In the genomic region with DNA sequence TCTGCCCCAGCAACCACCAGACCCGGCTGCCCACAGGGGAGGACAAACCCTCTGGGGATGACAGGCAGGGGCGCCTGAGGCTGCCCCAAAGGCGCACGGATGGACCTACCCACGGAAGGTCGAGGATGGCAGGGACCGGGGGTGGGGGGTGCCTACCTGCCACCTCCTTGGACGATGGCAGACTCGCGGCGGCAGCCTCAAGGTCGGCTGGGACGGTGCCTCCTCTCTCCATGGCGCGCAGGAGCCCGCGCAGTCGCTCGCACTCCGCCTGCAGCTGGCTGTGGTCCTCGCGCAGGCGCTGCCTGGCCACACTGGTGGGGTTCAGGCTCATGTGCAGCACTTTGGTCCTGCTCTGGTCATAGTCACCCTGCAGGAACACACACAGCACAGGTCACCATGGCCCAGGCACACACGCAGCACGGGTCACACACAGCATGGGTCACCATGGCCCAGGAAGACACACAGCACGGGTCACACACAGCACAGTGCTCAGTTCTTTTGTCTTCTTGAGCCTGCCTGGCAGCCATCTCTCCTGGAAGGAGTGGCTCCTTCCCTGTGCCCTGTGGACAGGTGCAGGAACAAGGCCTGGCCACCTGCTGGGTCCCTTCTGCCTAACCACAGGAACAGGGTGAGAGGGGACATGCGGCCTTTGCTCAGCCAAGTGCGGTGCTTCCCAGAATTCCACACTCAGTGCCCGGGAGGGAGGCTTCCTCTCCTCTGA, we compare ENCODE assay signal across 13 cellular contexts.
A peak's percentile ranks its signal among the peaks of the same experiment; 100 is the strongest.
DNase-seq lines count a peak whose midpoint lies in the region; ATAC-seq and TF ChIP-seq lines count a peak whose summit lies in the region.
"Had no signal": no experiment of that assay in that cellular context is flagged by ENCODE, and none has a peak within 500 bp of the region (broad histone marks: within the 10 kb centered on the region; RNA-seq: fewer than 3 reads in every experiment).

No MANE protein-coding gene starts in this region.

- H3K27me3 Mint-ChIP-seq in T-helper 1 cell treated with Interleukin-12 subunit alpha and Interleukin-12 subunit beta and Interleukin-4 antibody, amounts not matched to agents 30 μg/mL and 1 μg/mL, for 36 hours (ENCODE audit: low read depth), result no peaks in the 10 kb centered on the region
- peaks cover 2% of the 10 kb centered on the region for H3K27me3 Mint-ChIP-seq in activated T-helper 1 cell treated with anti-CD3 and anti-CD28 coated beads, Interleukin-12 subunit alpha, Interleukin-12 subunit beta, Interleukin-2, Interleukin-4 antibody, amounts not matched to agents 30 ng/mL and 10 ng/mL and 1 ng/mL, durations not matched to agents 14 hours and 24 hours and 36 hours (ENCODE audit: insufficient read depth)

- peaks cover 69% of the 10 kb centered on the region for H4K20me1 ChIP-seq in DND-41 (ENCODE audit: insufficient read depth, low read length)

- no peak overlapping the region for H3K27ac Mint-ChIP-seq in T-helper 1 cell treated with Interleukin-12 subunit alpha and Interleukin-12 subunit beta and Interleukin-4 antibody, amounts not matched to agents 30 μg/mL and 1 μg/mL, for 36 hours
- H3K27ac Mint-ChIP-seq in activated T-helper 1 cell treated with anti-CD3 and anti-CD28 coated beads, Interleukin-12 subunit alpha, Interleukin-12 subunit beta, Interleukin-2, Interleukin-4 antibody, amounts not matched to agents 30 ng/mL and 10 ng/mL and 1 ng/mL, durations not matched to agents 14 hours and 24 hours and 36 hours, result no peak overlapping the region
- H3K27ac Mint-ChIP-seq: nephron had no signal

- H3K9ac ChIP-seq in DND-41 (ENCODE audit: low read depth, low read length), result no peak overlapping the region

- H3K9me3 Mint-ChIP-seq in T-helper 1 cell treated with Interleukin-12 subunit alpha and Interleukin-12 subunit beta and Interleukin-4 antibody, amounts not matched to agents 30 μg/mL and 1 μg/mL, for 36 hours, result peaks cover 5% of the 10 kb centered on the region
- H3K9me3 Mint-ChIP-seq in activated T-helper 1 cell treated with anti-CD3 and anti-CD28 coated beads, Interleukin-12 subunit alpha, Interleukin-12 subunit beta, Interleukin-2, Interleukin-4 antibody, amounts not matched to agents 30 ng/mL and 10 ng/mL and 1 ng/mL, durations not matched to agents 14 hours and 24 hours and 36 hours, result no peaks in the 10 kb centered on the region

- H3K4me3 Mint-ChIP-seq in T-helper 1 cell treated with Interleukin-12 subunit alpha and Interleukin-12 subunit beta and Interleukin-4 antibody, amounts not matched to agents 30 μg/mL and 1 μg/mL, for 36 hours, result peak overlapping the region; percentile 65
- H3K4me3 Mint-ChIP-seq in activated T-helper 1 cell treated with anti-CD3 and anti-CD28 coated beads, Interleukin-12 subunit alpha, Interleukin-12 subunit beta, Interleukin-2, Interleukin-4 antibody, amounts not matched to agents 30 ng/mL and 10 ng/mL and 1 ng/mL, durations not matched to agents 14 hours and 24 hours and 36 hours, result peak overlapping the region; percentile 45
- H3K4me3 Mint-ChIP-seq: nephron had no signal

- peak overlapping the region in 1 of 2 experiments; percentile 20; a peak in 1 of 4 replicates for H3K4me3 ChIP-seq in DND-41 (ENCODE audit: low read depth in 1 of 2, low read length in 2 of 2)
- H3K4me3 ChIP-seq in lower lobe of right lung, result no peak overlapping the region
- no peak overlapping the region for H3K4me3 ChIP-seq in tibial nerve
- H3K4me3 ChIP-seq: left lung had no signal

- H3K27me3 ChIP-seq in DND-41 (ENCODE audit: insufficient read depth, low read length, poor library complexity) (no peaks in the 10 kb centered on the region), lower lobe of right lung (ENCODE audit: low read depth) (no peaks in the 10 kb centered on the region), tibial nerve (no peaks in the 10 kb centered on the region)
- H3K27me3 ChIP-seq: left lung had no signal

- 88 to 93% methylated on average over 26 to 28 of the region's 29 CpGs for WGBS in tibial nerve, 2 donors

- H3K4me1 ChIP-seq in DND-41 (ENCODE audit: insufficient read depth, low read length) (peaks cover 56% of the 10 kb centered on the region), lower lobe of right lung (peaks cover 9% of the 10 kb centered on the region), tibial nerve (peaks cover 0 to 19% (median 11%) of the 10 kb centered on the region in 4 donors)

- TF ChIP-seq EP300 in tibial nerve (IDR thresholded peaks at IDR 0.05), result no peak

- no peak for TF ChIP-seq POLR2A in tibial nerve (IDR thresholded peaks at IDR 0.05)

- TF ChIP-seq CTCF in DND-41 (IDR thresholded peaks at IDR 0.05; ENCODE audit: borderline replicate concordance, extremely low read depth, low read length, poor library complexity, severe bottlenecking) (no peak), lower lobe of right lung (IDR thresholded peaks at IDR 0.05) (no peak), tibial nerve (IDR thresholded peaks at IDR 0.05) (no peak)

- intact Hi-C loops in activated T-helper 1 cell treated with anti-CD3 and anti-CD28 coated beads, Interleukin-12 subunit alpha, Interleukin-12 subunit beta, Interleukin-2, Interleukin-4 antibody, amounts not matched to agents 30 ng/mL and 10 ng/mL and 1 ng/mL, durations not matched to agents 14 hours and 24 hours and 36 hours (cut with micrococcal nuclease), result no loop called here
- intact Hi-C loops in lower lobe of right lung (cut with DNase I), result no loop called here

- H3K27ac ChIP-seq in DND-41 (ENCODE audit: low read length), result peak overlapping the region; percentile 20
- no peak overlapping the region for H3K27ac ChIP-seq in lower lobe of right lung
- H3K27ac ChIP-seq in tibial nerve, result no peak overlapping the region
- H3K27ac ChIP-seq: left lung, RWPE1 had no signal

- peaks cover 67% of the 10 kb centered on the region for H3K79me2 ChIP-seq in DND-41 (ENCODE audit: insufficient read depth, low read length)

- ATAC-seq in DND-41 (ENCODE audit: insufficient read depth, low read depth) (no peak), lower lobe of right lung (no peak)
- ATAC-seq: left lung had no signal

- H3K4me2 ChIP-seq in DND-41 (ENCODE audit: insufficient read depth, low read length), result peak overlapping the region; percentile 29; the same call in 1 of the 2 replicates

- H3K36me3 ChIP-seq in DND-41 (ENCODE audit: insufficient read depth, low read length) (peaks cover 58% of the 10 kb centered on the region), lower lobe of right lung (peaks cover 9% of the 10 kb centered on the region), tibial nerve (peaks cover 0 to 18% (median 0%) of the 10 kb centered on the region in 3 donors)

- peaks cover 43% of the 10 kb centered on the region for H3K36me3 Mint-ChIP-seq in T-helper 1 cell treated with Interleukin-12 subunit alpha and Interleukin-12 subunit beta and Interleukin-4 antibody, amounts not matched to agents 30 μg/mL and 1 μg/mL, for 36 hours (ENCODE audit: low read depth)
- peaks cover 42% of the 10 kb centered on the region for H3K36me3 Mint-ChIP-seq in activated T-helper 1 cell treated with anti-CD3 and anti-CD28 coated beads, Interleukin-12 subunit alpha, Interleukin-12 subunit beta, Interleukin-2, Interleukin-4 antibody, amounts not matched to agents 30 ng/mL and 10 ng/mL and 1 ng/mL, durations not matched to agents 14 hours and 24 hours and 36 hours (ENCODE audit: low read depth)

- peaks cover 26% of the 10 kb centered on the region for H3K4me1 Mint-ChIP-seq in T-helper 1 cell treated with Interleukin-12 subunit alpha and Interleukin-12 subunit beta and Interleukin-4 antibody, amounts not matched to agents 30 μg/mL and 1 μg/mL, for 36 hours (ENCODE audit: low read depth)
- peaks cover 43% of the 10 kb centered on the region for H3K4me1 Mint-ChIP-seq in activated T-helper 1 cell treated with anti-CD3 and anti-CD28 coated beads, Interleukin-12 subunit alpha, Interleukin-12 subunit beta, Interleukin-2, Interleukin-4 antibody, amounts not matched to agents 30 ng/mL and 10 ng/mL and 1 ng/mL, durations not matched to agents 14 hours and 24 hours and 36 hours (ENCODE audit: low read depth)

- DNase-seq in T-helper 1 cell (no peak), DND-41 (no peak), lower lobe of right lung (peak; percentile 34), Ammon's horn (ENCODE audit: low spot score) (no peak), tibial nerve (ENCODE audit: low spot score in 2 of 2) (no peak)
- DNase-seq in activated T-helper 1 cell treated with anti-CD3 and anti-CD28 coated beads, Interleukin-12 subunit alpha, Interleukin-12 subunit beta, Interleukin-2, Interleukin-4 antibody, amounts not matched to agents 30 ng/mL and 10 ng/mL and 1 ng/mL, durations not matched to agents 14 hours and 24 hours and 36 hours (ENCODE audit: low spot score), result no peak
- no peak for DNase-seq in stimulated activated CD4-positive, alpha-beta T cell treated with anti-CD3 and anti-CD28 coated beads, Interleukin-4, amount 100 ng/mL, for 24 hours
- DNase-seq: Kasumi-1, NCI-H187 treated with DMSO at 0.1 percent for 48 hours had no signal

- no peak overlapping the region for H2AFZ ChIP-seq in DND-41 (ENCODE audit: low read depth, low read length)

- H3K9me3 ChIP-seq in DND-41 (ENCODE audit: insufficient read depth, low read length, severe bottlenecking) (peaks cover 2% of the 10 kb centered on the region), lower lobe of right lung (no peaks in the 10 kb centered on the region), tibial nerve (no peaks in the 10 kb centered on the region)
- H3K9me3 ChIP-seq: left lung had no signal
